ENCODE assay signal across 8 cellular contexts in genomic region chr1:54810144-54810942, GRCh38. TPM values are rescaled to one million over a fixed set of nuclear protein-coding genes. Genes with fewer than 3 reads are reported as not detected.
DNase-seq lines count a peak whose midpoint lies in the region; ATAC-seq and TF ChIP-seq lines count a peak whose summit lies in the region.

No MANE protein-coding gene starts in this region.

- peak; percentile 63 for ATAC-seq in GM21381 (IDR thresholded peaks at IDR 0.05; ENCODE audit: unreplicated experiment)
- ATAC-seq in GM18505 (IDR thresholded peaks at IDR 0.05; ENCODE audit: unreplicated experiment): no peak

- intact Hi-C loops in posterior vena cava (cut with DNase I): loop anchor here (5.0 to 10.0 kb wide), 2 partner anchors 316 to 467 kb away; no protein-coding TSS in a partner anchor

- DNase-seq in COLO668 (lab: John Stamatoyannopoulos, UW; ENCODE audit: unreplicated experiment): peak; percentile 77
- DNase-seq in LHCN-M2 (ENCODE audit: low read depth): peak; percentile 38
- DNase-seq in SHP77 treated with DMSO at 0.1 percent for 48 hours (lab: John Stamatoyannopoulos, UW): peak; percentile 16
- DNase-seq in activated gamma-delta T cell treated with anti-CD3 and anti-CD28 coated beads, Interleukin-2, amount 50 U/mL, for 16 hours (ENCODE audit: low read depth): peak; percentile 38
- DNase-seq in globus pallidus (ENCODE audit: low spot score): peak; percentile 34
- DNase-seq in posterior vena cava (ENCODE audit: low spot score): peak; percentile 88

- no peak for TF ChIP-seq POLR2A in GM18505 (IDR thresholded peaks at IDR 0.05; ENCODE audit: borderline replicate concordance, extremely low read depth, insufficient read depth, insufficient read length)

RNA-seq across cellular contexts. Expression of gene TTC22, which starts 9.2 kb away (rescaled TPM):
- total RNA-seq in LHCN-M2 (2014; rRNA removed): not detected in 2 replicates
- not detected for polyA plus RNA-seq in LHCN-M2 (2012)
- total RNA-seq in posterior vena cava: under 1 TPM in 1 of 2 donors, not detected in 1; 0.05 TPM

RNA-seq across cellular contexts. Expression of gene PARS2, which starts 46.0 kb away (rescaled TPM):
- total RNA-seq in LHCN-M2 (2014; rRNA removed) (4.6 and 5.2 TPM in 2 replicates), posterior vena cava (1 to 10 TPM; 2.3 to 2.8 TPM)
- 3.7 TPM for polyA plus RNA-seq in LHCN-M2 (2012)

Comparison
In these comparisons a context has a peak if more than half of its experiments do, and no peak if none do; other contexts are left out.
1. DNase-seq: peak in every context shown above with its lines; median percentile 88 in posterior vena cava; 77 in COLO668; 38 in LHCN-M2; 38 in activated gamma-delta T cell treated with anti-CD3 and anti-CD28 coated beads, Interleukin-2, amount 50 U/mL, for 16 hours; 34 in globus pallidus; 16 in SHP77 treated with DMSO at 0.1 percent for 48 hours.